ENCODE assay signal across 1 cellular context in genomic region chr2:201232125-201232815, GRCh38.
TF ChIP-seq lines count a peak whose summit lies in the region.

No MANE protein-coding gene starts in this region.

TF ChIP-seq in HEK293, 187 proteins besides CTCF, POLR2A, EP300 and RAD21 (continued from another document):
- TF ChIP-seq PRDM10 (tag by site-specific recombination; IDR thresholded peaks at IDR 0.05) (peak; percentile 28; the same call in 1 of the 2 replicates), ZNF354C (tag by site-specific recombination; IDR thresholded peaks at IDR 0.05; ENCODE audit: borderline replicate concordance, low read depth) (no peak), ZFP37 (tag by site-specific recombination; IDR thresholded peaks at IDR 0.05) (0 out of 2 replicates have a peak, but pooled peaks have one; percentile 29), ZNF2 (tag by site-specific recombination; IDR thresholded peaks at IDR 0.05) (peak; percentile 83), ZBTB48 (tag by site-specific recombination; IDR thresholded peaks at IDR 0.05) (no peak), ZNF148 (tag by site-specific recombination; IDR thresholded peaks at IDR 0.05; ENCODE audit: borderline replicate concordance) (no peak), GLI4 (tag by site-specific recombination; IDR thresholded peaks at IDR 0.05) (no peak), ZNF280D (tag by site-specific recombination; IDR thresholded peaks at IDR 0.05) (peak; percentile 45; the same call in 1 of the 2 replicates), SP2 (tag by site-specific recombination; IDR thresholded peaks at IDR 0.05) (peak; percentile 28), ZSCAN30 (tag by site-specific recombination; IDR thresholded peaks at IDR 0.05) (peak; percentile 54; the same call in 1 of the 2 replicates), ZNF692 (tag by site-specific recombination; IDR thresholded peaks at IDR 0.05) (0 out of 2 replicates have a peak, but pooled peaks have one; percentile 45), ZNF561 (tag by site-specific recombination; IDR thresholded peaks at IDR 0.05; ENCODE audit: borderline replicate concordance) (peak; percentile 74), ZNF654 (tag by site-specific recombination; IDR thresholded peaks at IDR 0.05; ENCODE audit: low read depth) (peak; percentile 96), SP7 (tag by site-specific recombination; IDR thresholded peaks at IDR 0.05) (peak; percentile 39; the same call in 1 of the 2 replicates)
- TF ChIP-seq, protein P1, sequence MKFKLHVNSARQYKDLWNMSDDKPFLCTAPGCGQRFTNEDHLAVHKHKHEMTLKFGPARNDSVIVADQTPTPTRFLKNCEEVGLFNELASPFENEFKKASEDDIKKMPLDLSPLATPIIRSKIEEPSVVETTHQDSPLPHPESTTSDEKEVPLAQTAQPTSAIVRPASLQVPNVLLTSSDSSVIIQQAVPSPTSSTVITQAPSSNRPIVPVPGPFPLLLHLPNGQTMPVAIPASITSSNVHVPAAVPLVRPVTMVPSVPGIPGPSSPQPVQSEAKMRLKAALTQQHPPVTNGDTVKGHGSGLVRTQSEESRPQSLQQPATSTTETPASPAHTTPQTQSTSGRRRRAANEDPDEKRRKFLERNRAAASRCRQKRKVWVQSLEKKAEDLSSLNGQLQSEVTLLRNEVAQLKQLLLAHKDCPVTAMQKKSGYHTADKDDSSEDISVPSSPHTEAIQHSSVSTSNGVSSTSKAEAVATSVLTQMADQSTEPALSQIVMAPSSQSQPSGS (tag by site-specific recombination; IDR thresholded peaks at IDR 0.05; ENCODE audit: low read depth) = no peak
- TF ChIP-seq, protein P2, sequence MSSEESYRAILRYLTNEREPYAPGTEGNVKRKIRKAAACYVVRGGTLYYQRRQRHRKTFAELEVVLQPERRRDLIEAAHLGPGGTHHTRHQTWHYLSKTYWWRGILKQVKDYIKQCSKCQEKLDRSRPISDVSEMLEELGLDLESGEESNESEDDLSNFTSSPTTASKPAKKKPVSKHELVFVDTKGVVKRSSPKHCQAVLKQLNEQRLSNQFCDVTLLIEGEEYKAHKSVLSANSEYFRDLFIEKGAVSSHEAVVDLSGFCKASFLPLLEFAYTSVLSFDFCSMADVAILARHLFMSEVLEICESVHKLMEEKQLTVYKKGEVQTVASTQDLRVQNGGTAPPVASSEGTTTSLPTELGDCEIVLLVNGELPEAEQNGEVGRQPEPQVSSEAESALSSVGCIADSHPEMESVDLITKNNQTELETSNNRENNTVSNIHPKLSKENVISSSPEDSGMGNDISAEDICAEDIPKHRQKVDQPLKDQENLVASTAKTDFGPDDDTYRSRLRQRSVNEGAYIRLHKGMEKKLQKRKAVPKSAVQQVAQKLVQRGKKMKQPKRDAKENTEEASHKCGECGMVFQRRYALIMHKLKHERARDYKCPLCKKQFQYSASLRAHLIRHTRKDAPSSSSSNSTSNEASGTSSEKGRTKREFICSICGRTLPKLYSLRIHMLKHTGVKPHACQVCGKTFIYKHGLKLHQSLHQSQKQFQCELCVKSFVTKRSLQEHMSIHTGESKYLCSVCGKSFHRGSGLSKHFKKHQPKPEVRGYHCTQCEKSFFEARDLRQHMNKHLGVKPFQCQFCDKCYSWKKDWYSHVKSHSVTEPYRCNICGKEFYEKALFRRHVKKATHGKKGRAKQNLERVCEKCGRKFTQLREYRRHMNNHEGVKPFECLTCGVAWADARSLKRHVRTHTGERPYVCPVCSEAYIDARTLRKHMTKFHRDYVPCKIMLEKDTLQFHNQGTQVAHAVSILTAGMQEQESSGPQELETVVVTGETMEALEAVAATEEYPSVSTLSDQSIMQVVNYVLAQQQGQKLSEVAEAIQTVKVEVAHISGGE (tag by site-specific recombination; conservative IDR thresholded peaks at IDR 0.05; ENCODE audit: low read depth) = peak; percentile 85
- TF ChIP-seq, protein P3, sequence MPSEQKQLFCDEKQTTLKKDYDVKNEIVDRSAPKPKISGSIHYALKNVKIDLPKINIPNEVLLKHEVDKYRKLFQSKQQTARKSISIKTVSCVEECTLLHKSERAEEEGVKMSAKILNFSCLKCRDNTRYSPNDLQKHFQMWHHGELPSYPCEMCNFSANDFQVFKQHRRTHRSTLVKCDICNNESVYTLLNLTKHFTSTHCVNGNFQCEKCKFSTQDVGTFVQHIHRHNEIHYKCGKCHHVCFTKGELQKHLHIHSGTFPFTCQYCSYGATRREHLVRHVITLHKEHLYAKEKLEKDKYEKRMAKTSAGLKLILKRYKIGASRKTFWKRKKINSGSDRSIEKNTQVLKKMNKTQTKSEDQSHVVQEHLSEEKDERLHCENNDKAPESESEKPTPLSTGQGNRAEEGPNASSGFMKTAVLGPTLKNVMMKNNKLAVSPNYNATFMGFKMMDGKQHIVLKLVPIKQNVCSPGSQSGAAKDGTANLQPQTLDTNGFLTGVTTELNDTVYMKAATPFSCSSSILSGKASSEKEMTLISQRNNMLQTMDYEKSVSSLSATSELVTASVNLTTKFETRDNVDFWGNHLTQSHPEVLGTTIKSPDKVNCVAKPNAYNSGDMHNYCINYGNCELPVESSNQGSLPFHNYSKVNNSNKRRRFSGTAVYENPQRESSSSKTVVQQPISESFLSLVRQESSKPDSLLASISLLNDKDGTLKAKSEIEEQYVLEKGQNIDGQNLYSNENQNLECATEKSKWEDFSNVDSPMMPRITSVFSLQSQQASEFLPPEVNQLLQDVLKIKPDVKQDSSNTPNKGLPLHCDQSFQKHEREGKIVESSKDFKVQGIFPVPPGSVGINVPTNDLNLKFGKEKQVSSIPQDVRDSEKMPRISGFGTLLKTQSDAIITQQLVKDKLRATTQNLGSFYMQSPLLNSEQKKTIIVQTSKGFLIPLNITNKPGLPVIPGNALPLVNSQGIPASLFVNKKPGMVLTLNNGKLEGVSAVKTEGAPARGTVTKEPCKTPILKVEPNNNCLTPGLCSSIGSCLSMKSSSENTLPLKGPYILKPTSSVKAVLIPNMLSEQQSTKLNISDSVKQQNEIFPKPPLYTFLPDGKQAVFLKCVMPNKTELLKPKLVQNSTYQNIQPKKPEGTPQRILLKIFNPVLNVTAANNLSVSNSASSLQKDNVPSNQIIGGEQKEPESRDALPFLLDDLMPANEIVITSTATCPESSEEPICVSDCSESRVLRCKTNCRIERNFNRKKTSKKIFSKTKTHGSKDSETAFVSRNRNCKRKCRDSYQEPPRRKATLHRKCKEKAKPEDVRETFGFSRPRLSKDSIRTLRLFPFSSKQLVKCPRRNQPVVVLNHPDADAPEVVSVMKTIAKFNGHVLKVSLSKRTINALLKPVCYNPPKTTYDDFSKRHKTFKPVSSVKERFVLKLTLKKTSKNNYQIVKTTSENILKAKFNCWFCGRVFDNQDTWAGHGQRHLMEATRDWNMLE (tag by site-specific recombination; conservative IDR thresholded peaks at IDR 0.05; ENCODE audit: low read depth) = peak; percentile 99
